ENCODE assay signal across 16 cellular contexts in the genomic region with DNA sequence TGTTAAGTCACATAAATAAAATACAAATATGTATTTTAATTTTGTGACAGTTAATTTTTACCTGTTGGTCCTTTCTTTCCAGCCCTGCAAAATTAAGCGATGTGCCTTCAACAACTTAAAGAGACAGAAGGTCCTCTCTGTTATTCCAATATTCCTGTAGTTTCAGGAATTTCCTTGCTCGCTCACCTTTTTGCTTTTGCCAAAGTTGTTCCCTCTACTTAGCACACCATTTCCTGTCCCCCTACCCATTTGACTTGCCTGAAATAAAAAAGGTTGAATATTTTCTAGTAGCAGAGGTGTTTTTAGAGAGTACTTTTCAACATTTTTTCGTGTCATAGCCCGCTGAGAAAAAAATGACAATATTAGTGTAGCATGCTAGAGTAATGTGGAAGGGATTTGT. TPM values are rescaled to one million over a fixed set of nuclear protein-coding genes. Genes with fewer than 3 reads are reported as not detected.
DNase-seq lines count a peak whose midpoint lies in the region; ATAC-seq and TF ChIP-seq lines count a peak whose summit lies in the region.
"Had no signal": no experiment of that assay in that cellular context is flagged by ENCODE, and none has a peak within 500 bp of the region (broad histone marks: within the 10 kb centered on the region; RNA-seq: fewer than 3 reads in every experiment).

No MANE protein-coding gene starts in this region.

- H3K27me3 Mint-ChIP-seq in endothelial cell (ENCODE audit: unreplicated experiment): peaks cover 5% of the 10 kb centered on the region
- peaks cover 17 to 25% of the 10 kb centered on the region in 2 donors for H3K27me3 Mint-ChIP-seq in natural killer cell treated with Interleukin-12 subunit alpha and Interleukin-12 subunit beta and Interleukin-15 and Interleukin-18, amount 100 ng/mL, for 72 hours

- no peak overlapping the region for H2BK15ac ChIP-seq in neuronal stem cell (ENCODE audit: low read length)

- no peak overlapping the region for H3K4me3 Mint-ChIP-seq in endothelial cell (ENCODE audit: unreplicated experiment)
- no peak overlapping the region for H3K4me3 Mint-ChIP-seq in natural killer cell treated with Interleukin-12 subunit alpha and Interleukin-12 subunit beta and Interleukin-15 and Interleukin-18, amount 100 ng/mL, for 72 hours
- H3K4me3 Mint-ChIP-seq: CD4-positive, alpha-beta memory T cell had no signal

- no peaks in the 10 kb centered on the region for H3K79me1 ChIP-seq in neuronal stem cell (ENCODE audit: low read depth, low read length)

- H3K9me3 ChIP-seq in HUES6 (ENCODE audit: control insufficient read depth, insufficient read depth, low read depth, low read length) (no peaks in the 10 kb centered on the region), neuronal stem cell (replicated peaks in 1 of 2; ENCODE audit: control insufficient read depth in 2 of 2, insufficient read depth in 1 of 2, low read depth in 1 of 2, low read length in 2 of 2) (no peaks in the 10 kb centered on the region), breast epithelium (no peaks in the 10 kb centered on the region)
- H3K9me3 ChIP-seq: A549, BE2C had no signal

- H3K27me3 ChIP-seq in HUES6 (ENCODE audit: control insufficient read depth, insufficient read depth, low read length) (no peaks in the 10 kb centered on the region), neuronal stem cell (ENCODE audit: control insufficient read depth in 3 of 3, insufficient read depth in 3 of 3, low read depth in 1 of 3, low read length in 3 of 3) (peaks cover 0 to 5% (median 0%) of the 10 kb centered on the region in 3 experiments), breast epithelium (no peaks in the 10 kb centered on the region)
- H3K27me3 ChIP-seq: BE2C had no signal

- no peak overlapping the region for H3K4ac ChIP-seq in neuronal stem cell (ENCODE audit: low read length)

- no peak overlapping the region for H2BK12ac ChIP-seq in neuronal stem cell (ENCODE audit: low read length)

- no peaks in the 10 kb centered on the region for H3K9me3 Mint-ChIP-seq in endothelial cell (ENCODE audit: unreplicated experiment)
- no peaks in the 10 kb centered on the region for H3K9me3 Mint-ChIP-seq in natural killer cell treated with Interleukin-12 subunit alpha and Interleukin-12 subunit beta and Interleukin-15 and Interleukin-18, amount 100 ng/mL, for 72 hours

- H2AFZ ChIP-seq in neuronal stem cell (ENCODE audit: low read length): no peak overlapping the region

- H3K4me1 Mint-ChIP-seq in endothelial cell (ENCODE audit: unreplicated experiment): peaks cover 10% of the 10 kb centered on the region
- no peaks in the 10 kb centered on the region for H3K4me1 Mint-ChIP-seq in natural killer cell treated with Interleukin-12 subunit alpha and Interleukin-12 subunit beta and Interleukin-15 and Interleukin-18, amount 100 ng/mL, for 72 hours (ENCODE audit: low read depth in 2 of 2)
- H3K4me1 Mint-ChIP-seq: CD4-positive, alpha-beta memory T cell had no signal

- H2BK5ac ChIP-seq in neuronal stem cell (ENCODE audit: low read length): no peak overlapping the region

- H3K27ac ChIP-seq in HUES6 (ENCODE audit: low read depth, low read length) (no peak overlapping the region), neuronal stem cell (replicated peaks; ENCODE audit: low read length) (peak overlapping the region; percentile 81), breast epithelium (no peak overlapping the region)
- H3K27ac ChIP-seq: A549, C4-2B had no signal

- H3K27ac Mint-ChIP-seq in endothelial cell (ENCODE audit: unreplicated experiment): peak overlapping the region; percentile 3
- no peak overlapping the region for H3K27ac Mint-ChIP-seq in natural killer cell treated with Interleukin-12 subunit alpha and Interleukin-12 subunit beta and Interleukin-15 and Interleukin-18, amount 100 ng/mL, for 72 hours
- H3K27ac Mint-ChIP-seq: CD4-positive, alpha-beta memory T cell had no signal

- H3K18ac ChIP-seq in neuronal stem cell (ENCODE audit: low read length): no peak overlapping the region

- H3K4me1 ChIP-seq in HUES6 (ENCODE audit: control insufficient read depth, insufficient read depth, low read length) (peaks cover 33% of the 10 kb centered on the region), neuronal stem cell (ENCODE audit: control insufficient read depth in 2 of 2, insufficient read depth in 1 of 2, low read depth in 1 of 2, low read length in 2 of 2) (peaks cover 2 to 9% of the 10 kb centered on the region in 2 donors), breast epithelium (no peaks in the 10 kb centered on the region)
- H3K4me1 ChIP-seq: A549, BE2C had no signal

- intact Hi-C loops in breast epithelium (cut with DNase I; ENCODE audit: low total_unique reads): no loop called here

- H3K4me3 ChIP-seq in HUES6 (ENCODE audit: low read depth, low read length) (peak overlapping the region; percentile 9; the same call in 1 of the 2 replicates), neuronal stem cell (ENCODE audit: low read length in 2 of 2) (no peak overlapping the region), breast epithelium (no peak overlapping the region)
- H3K4me3 ChIP-seq: A549 had no signal

- H4K8ac ChIP-seq in neuronal stem cell (ENCODE audit: low read depth, low read length): no peak overlapping the region

- no peak for TF ChIP-seq CTCF in endothelial cell (IDR thresholded peaks at IDR 0.05; ENCODE audit: unreplicated experiment)
- no peak for TF ChIP-seq CTCF in breast epithelium (IDR thresholded peaks at IDR 0.05)

- DNase-seq in endothelial cell (ENCODE audit: low spot score): no peak
- no peak for DNase-seq in neuronal stem cell (ENCODE audit: low spot score)
- DNase-seq in breast epithelium (ENCODE audit: low spot score in 2 of 2): no peak
- no peak for DNase-seq in natural killer cell treated with Interleukin-12 subunit alpha and Interleukin-12 subunit beta and Interleukin-15 and Interleukin-18, amount 100 ng/mL, for 72 hours (ENCODE audit: low spot score)
- DNase-seq in NCI-H1092 treated with DMSO at 0.1 percent for 48 hours (lab: John Stamatoyannopoulos, UW): no peak
- DNase-seq: BE2C; CD4-positive, alpha-beta memory T cell; DMS79 had no signal

- no peak overlapping the region for H3K14ac ChIP-seq in neuronal stem cell (ENCODE audit: low read length)

- H2BK120ac ChIP-seq in neuronal stem cell (ENCODE audit: low read depth, low read length): no peak overlapping the region

- no peak overlapping the region for H3K23ac ChIP-seq in neuronal stem cell (ENCODE audit: low read depth, low read length, poor library complexity)

- TF ChIP-seq POLR2A in breast epithelium (IDR thresholded peaks at IDR 0.05): no peak

- no peaks in the 10 kb centered on the region for H3K36me3 ChIP-seq in HUES6 (ENCODE audit: control insufficient read depth, insufficient read depth, low read length)
- no peaks in the 10 kb centered on the region for H3K36me3 ChIP-seq in neuronal stem cell (replicated peaks in 1 of 2; ENCODE audit: control insufficient read depth in 2 of 2, insufficient read depth in 2 of 2, low read length in 2 of 2)
- H3K36me3 ChIP-seq in breast epithelium: no peaks in the 10 kb centered on the region
- H3K36me3 ChIP-seq: BE2C had no signal

- H3K9ac ChIP-seq in HUES6 (ENCODE audit: low read length) (no peak overlapping the region), neuronal stem cell (ENCODE audit: low read depth, low read length, poor library complexity) (no peak overlapping the region)

- no peaks in the 10 kb centered on the region for H3K36me3 Mint-ChIP-seq in endothelial cell (ENCODE audit: low read depth, unreplicated experiment)
- no peaks in the 10 kb centered on the region for H3K36me3 Mint-ChIP-seq in natural killer cell treated with Interleukin-12 subunit alpha and Interleukin-12 subunit beta and Interleukin-15 and Interleukin-18, amount 100 ng/mL, for 72 hours
- H3K36me3 Mint-ChIP-seq: CD4-positive, alpha-beta memory T cell had no signal

- no CpG with 5 or more reads among the region's 4 CpGs for WGBS in neuronal stem cell (ENCODE audit: extremely low coverage in 2 of 2, insufficient read length in 2 of 2, insufficient replicate concordance in 1 of 2), 2 donors

- no peak overlapping the region for H4K91ac ChIP-seq in neuronal stem cell (ENCODE audit: low read depth, low read length, poor library complexity)

- H3K4me2 ChIP-seq in neuronal stem cell (ENCODE audit: insufficient read depth, low read length, poor library complexity, severe bottlenecking): no peak overlapping the region
- H3K4me2 ChIP-seq: A549 had no signal

- H2AK5ac ChIP-seq in neuronal stem cell (ENCODE audit: low read depth, low read length): no peak overlapping the region

- no peak for ATAC-seq in HG02852 (IDR thresholded peaks at IDR 0.05; ENCODE audit: unreplicated experiment)
- no peak for ATAC-seq in natural killer cell treated with Interleukin-12 subunit alpha and Interleukin-12 subunit beta and Interleukin-15 and Interleukin-18, amount 100 ng/mL, for 72 hours
- ATAC-seq: A549, HCT116, HepG2 had no signal

RNA-seq across cellular contexts. Expression of a gene that starts 0.6 kb away (rescaled TPM):
- total RNA-seq in endothelial cell (ENCODE audit: unreplicated experiment) (0.69 TPM), breast epithelium (under 1 TPM in 1 of 3 donors, not detected in 2; 0.16 TPM)
- 0.59 TPM for polyA plus RNA-seq in neuronal stem cell (2013, experiment 1 of 2)
- 0.61 TPM for polyA plus RNA-seq in neuronal stem cell (2013, experiment 2 of 2)
- total RNA-seq in natural killer cell treated with Interleukin-12 subunit alpha and Interleukin-12 subunit beta and Interleukin-15 and Interleukin-18, amount 100 ng/mL, for 72 hours: not detected
- total RNA-seq: CD4-positive, alpha-beta memory T cell; H4; HepG2 had no signal
- polyA plus RNA-seq: A549; AG04450; CD4-positive, alpha-beta memory T cell; HepG2 had no signal

RNA-seq across cellular contexts. Expression of a gene that starts 31.7 kb away (rescaled TPM):
- total RNA-seq in endothelial cell (ENCODE audit: unreplicated experiment) (not detected), breast epithelium (1 to 10 TPM in 1 of 3 donors, not detected in 2; 1.9 TPM)
- not detected for polyA plus RNA-seq in neuronal stem cell (2013, experiment 1 of 2)
- not detected for polyA plus RNA-seq in neuronal stem cell (2013, experiment 2 of 2)
- not detected for total RNA-seq in natural killer cell treated with Interleukin-12 subunit alpha and Interleukin-12 subunit beta and Interleukin-15 and Interleukin-18, amount 100 ng/mL, for 72 hours
- total RNA-seq: CD4-positive, alpha-beta memory T cell; H4; HepG2 had no signal
- polyA plus RNA-seq: A549; AG04450; CD4-positive, alpha-beta memory T cell had no signal
